Comparison of ENCODE assay signal across 21 cellular contexts in the genomic region with DNA sequence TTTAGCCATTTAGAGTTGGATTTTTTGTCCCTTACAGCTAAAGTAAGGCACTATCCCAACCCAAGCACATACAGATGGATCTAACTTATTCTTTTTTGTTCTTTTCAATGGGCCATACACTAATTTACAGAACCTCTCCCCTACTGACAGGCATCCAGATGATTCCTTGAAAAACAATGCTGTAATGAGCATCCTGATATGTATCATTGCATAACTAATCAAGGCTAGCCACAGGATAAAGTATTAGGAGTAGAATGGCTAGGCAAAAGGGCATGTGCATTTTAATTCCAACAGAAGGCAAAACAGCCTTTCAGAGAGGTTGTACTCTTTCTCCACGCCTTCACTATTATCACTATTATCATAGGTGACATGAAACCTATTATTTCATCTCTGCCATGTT. TPM values are rescaled to one million over a fixed set of nuclear protein-coding genes. Genes with fewer than 3 reads are reported as not detected.
DNase-seq lines count a peak whose midpoint lies in the region; ATAC-seq and TF ChIP-seq lines count a peak whose summit lies in the region.
"Had no signal": no experiment of that assay in that cellular context is flagged by ENCODE, and none has a peak within 500 bp of the region (broad histone marks: within the 10 kb centered on the region; RNA-seq: fewer than 3 reads in every experiment).

No MANE protein-coding gene starts in this region.

- H3K4me3 ChIP-seq in CD8-positive, alpha-beta memory T cell (ENCODE audit: low read length) = no peak overlapping the region
- no peak overlapping the region for H3K4me3 ChIP-seq in neutrophil (ENCODE audit: low read depth in 1 of 2, low read length in 1 of 2)
- H3K4me3 ChIP-seq: ascending aorta, colonic mucosa, right atrium auricular region, tibial artery had no signal

- peaks cover 3% of the 10 kb centered on the region for H3K36me3 ChIP-seq in CD8-positive, alpha-beta memory T cell (ENCODE audit: insufficient read depth, low read length)
- H3K36me3 ChIP-seq in neutrophil = peaks cover 34% of the 10 kb centered on the region
- H3K36me3 ChIP-seq: colonic mucosa had no signal

- peak overlapping the region; percentile 73 for H3K27ac Mint-ChIP-seq in activated T-cell treated with anti-CD3 and anti-CD28 coated beads, Interleukin-2, amount 50 U/mL, for 72 hours
- H3K27ac Mint-ChIP-seq in CD8-positive, alpha-beta memory T cell = peak overlapping the region in 7 of 8 donors; percentile 8 to 85 (median 62)
- H3K27ac Mint-ChIP-seq in T-helper 17 cell = peak overlapping the region; percentile 97
- H3K27ac Mint-ChIP-seq in mesothelial cell of epicardium = no peak overlapping the region
- H3K27ac Mint-ChIP-seq: activated naive CD4-positive, alpha-beta T cell treated with anti-CD3 and anti-CD28 coated beads for 36 hours had no signal

- peaks cover 0 to 2% of the 10 kb centered on the region in 2 donors for H3K36me3 Mint-ChIP-seq in activated T-cell treated with anti-CD3 and anti-CD28 coated beads, Interleukin-2, amount 50 U/mL, for 72 hours (ENCODE audit: insufficient read depth in 2 of 2)
- peaks cover 0 to 37% (median 10%) of the 10 kb centered on the region in 3 donors for H3K36me3 Mint-ChIP-seq in CD8-positive, alpha-beta memory T cell
- H3K36me3 Mint-ChIP-seq in T-helper 17 cell (ENCODE audit: low read depth) (peaks cover 9% of the 10 kb centered on the region), mesothelial cell of epicardium (peaks cover 4% of the 10 kb centered on the region)

- H3K9me3 Mint-ChIP-seq in activated T-cell treated with anti-CD3 and anti-CD28 coated beads, Interleukin-2, amount 50 U/mL, for 72 hours = no peaks in the 10 kb centered on the region
- no peaks in the 10 kb centered on the region for H3K9me3 Mint-ChIP-seq in CD8-positive, alpha-beta memory T cell
- no peaks in the 10 kb centered on the region for H3K9me3 Mint-ChIP-seq in mesothelial cell of epicardium
- H3K9me3 Mint-ChIP-seq: activated naive CD4-positive, alpha-beta T cell treated with anti-CD3 and anti-CD28 coated beads for 36 hours; T-helper 2 cell treated with Interferon-gamma antibody and Interleukin-4, amounts not matched to agents 5 μg/mL and 100 μg/mL, for 36 hours had no signal

- peaks cover 69% of the 10 kb centered on the region for H3K4me1 ChIP-seq in CD8-positive, alpha-beta memory T cell (ENCODE audit: insufficient read depth, low read length)
- peaks cover 42 to 60% of the 10 kb centered on the region in 2 experiments for H3K4me1 ChIP-seq in neutrophil (ENCODE audit: control insufficient read depth in 1 of 2, insufficient read depth in 1 of 2, low read depth in 1 of 2, low read length in 1 of 2)
- H3K4me1 ChIP-seq: ascending aorta, colonic mucosa had no signal

- no peak for DNase-seq in activated T-cell treated with anti-CD3 and anti-CD28 coated beads, Interleukin-2, amount 50 U/mL, for 72 hours
- no peak for DNase-seq in activated T-cell treated with anti-CD3 and anti-CD28 coated beads, Interleukin-2, amount 50 U/mL, for 48 hours
- no peak for DNase-seq in CD8-positive, alpha-beta memory T cell
- DNase-seq in T-helper 17 cell (no peak), mesothelial cell of epicardium (ENCODE audit: low spot score in 2 of 2, unreplicated experiment in 2 of 2) (no peak)
- DNase-seq in stimulated activated CD4-positive, alpha-beta T cell treated with anti-CD3 and anti-CD28 coated beads, Interleukin-4, amount 100 ng/mL, for 1 hour = no peak
- DNase-seq: activated CD4-positive, alpha-beta T cell treated with anti-CD3 and anti-CD28 coated beads for 48 hours; activated naive CD4-positive, alpha-beta T cell treated with anti-CD3 and anti-CD28 coated beads for 36 hours; DMS153; effector CD4-positive, alpha-beta T cell; IMR-90; small intestine; tibial artery had no signal

- ATAC-seq in activated T-cell treated with anti-CD3 and anti-CD28 coated beads, Interleukin-2, amount 50 U/mL, for 72 hours (replicated peaks in 1 of 2) = no peak
- ATAC-seq in T-helper 17 cell (no peak), GM21786 (IDR thresholded peaks at IDR 0.05; ENCODE audit: unreplicated experiment) (no peak)
- ATAC-seq: Right ventricle myocardium inferior had no signal

- CTCF ChIA-PET in CD8-positive, alpha-beta memory T cell (lab: Charles Lee) = interaction anchor here (0.8 to 2.1 kb wide), 10 partner anchors 8 to 100 kb away, joined by 3 to 14 read pairs (median 4); a partner anchor contains a TSS

- no peak overlapping the region for H3K27ac ChIP-seq in CD8-positive, alpha-beta memory T cell (ENCODE audit: low read depth, low read length)
- peak overlapping the region; percentile 63 for H3K27ac ChIP-seq in neutrophil
- H3K27ac ChIP-seq: ascending aorta, colonic mucosa, epithelial cell of prostate, right atrium auricular region, tibial artery had no signal

- no peaks in the 10 kb centered on the region for H3K27me3 Mint-ChIP-seq in activated T-cell treated with anti-CD3 and anti-CD28 coated beads, Interleukin-2, amount 50 U/mL, for 72 hours (ENCODE audit: low read depth)
- no peaks in the 10 kb centered on the region for H3K27me3 Mint-ChIP-seq in CD8-positive, alpha-beta memory T cell
- H3K27me3 Mint-ChIP-seq in T-helper 17 cell (no peaks in the 10 kb centered on the region), mesothelial cell of epicardium (ENCODE audit: low read depth) (no peaks in the 10 kb centered on the region)

- no peak overlapping the region for H3K4me3 Mint-ChIP-seq in activated T-cell treated with anti-CD3 and anti-CD28 coated beads, Interleukin-2, amount 50 U/mL, for 72 hours
- H3K4me3 Mint-ChIP-seq in CD8-positive, alpha-beta memory T cell = no peak overlapping the region
- peak overlapping the region; percentile 39 for H3K4me3 Mint-ChIP-seq in T-helper 17 cell
- H3K4me3 Mint-ChIP-seq in mesothelial cell of epicardium = no peak overlapping the region
- H3K4me3 Mint-ChIP-seq: activated naive CD4-positive, alpha-beta T cell treated with anti-CD3 and anti-CD28 coated beads for 36 hours; T-helper 2 cell treated with Interferon-gamma antibody and Interleukin-4, amounts not matched to agents 5 μg/mL and 100 μg/mL, for 36 hours had no signal

- POLR2A ChIA-PET in CD8-positive, alpha-beta memory T cell (lab: Charles Lee) = no interaction called here

- TF ChIP-seq CTCF in neutrophil (IDR thresholded peaks at IDR 0.05) = no peak
- TF ChIP-seq CTCF in mesothelial cell of epicardium (IDR thresholded peaks at IDR 0.05; ENCODE audit: unreplicated experiment) = no peak

- H3K9me3 ChIP-seq in CD8-positive, alpha-beta memory T cell (ENCODE audit: low read length) = no peaks in the 10 kb centered on the region
- H3K9me3 ChIP-seq in T-helper 17 cell (ENCODE audit: control insufficient read depth, low read length, poor library complexity, severe bottlenecking) (no peaks in the 10 kb centered on the region), neutrophil (no peaks in the 10 kb centered on the region)
- H3K9me3 ChIP-seq: ascending aorta, colonic mucosa, right atrium auricular region, tibial artery had no signal

- H3K4me1 Mint-ChIP-seq in activated T-cell treated with anti-CD3 and anti-CD28 coated beads, Interleukin-2, amount 50 U/mL, for 72 hours (ENCODE audit: low read depth) = peaks cover 62% of the 10 kb centered on the region
- H3K4me1 Mint-ChIP-seq in CD8-positive, alpha-beta memory T cell = peaks cover 85 to 98% (median 96%) of the 10 kb centered on the region in 3 donors
- peaks cover 71% of the 10 kb centered on the region for H3K4me1 Mint-ChIP-seq in T-helper 17 cell
- H3K4me1 Mint-ChIP-seq in mesothelial cell of epicardium = peaks cover 19% of the 10 kb centered on the region

- H3K27me3 ChIP-seq in CD8-positive, alpha-beta memory T cell (ENCODE audit: insufficient read depth, low read length, poor library complexity, severe bottlenecking) = no peaks in the 10 kb centered on the region
- H3K27me3 ChIP-seq in neutrophil = no peaks in the 10 kb centered on the region
- H3K27me3 ChIP-seq: ascending aorta, colonic mucosa, right atrium auricular region, tibial artery had no signal

RNA-seq across cellular contexts. Expression of a gene that starts 54.1 kb away (rescaled TPM):
- 100 to 1,000 TPM; 102 to 108 TPM for total RNA-seq in activated T-cell treated with anti-CD3 and anti-CD28 coated beads, Interleukin-2, amount 50 U/mL, for 72 hours
- total RNA-seq in CD8-positive, alpha-beta memory T cell = 100 to 1,000 TPM; 117 to 124 TPM
- polyA plus RNA-seq in CD8-positive, alpha-beta memory T cell = 96.9 TPM
- 100 to 1,000 TPM; 121 to 147 TPM for total RNA-seq in T-helper 17 cell
- 109 to 113 TPM (median 110 TPM) in 3 replicates for total RNA-seq in mesothelial cell of epicardium
